9 cellular contexts compared by ENCODE assay signal in genomic region chr3:8324727-8325126, GRCh38.
DNase-seq lines count a peak whose midpoint lies in the region; ATAC-seq and TF ChIP-seq lines count a peak whose summit lies in the region.
"Had no signal": no experiment of that assay in that cellular context is flagged by ENCODE, and none has a peak within 500 bp of the region (broad histone marks: within the 10 kb centered on the region; RNA-seq: fewer than 3 reads in every experiment).

No MANE protein-coding gene starts in this region.

- H3K9me3 Mint-ChIP-seq in GM23338, result peaks cover 10% of the 10 kb centered on the region; the same call in 1 of the 3 replicates
- H3K9me3 Mint-ChIP-seq in activated T-cell treated with anti-CD3 and anti-CD28 coated beads, Interleukin-2, amount 50 U/mL, for 4 hours, result no peaks in the 10 kb centered on the region
- H3K9me3 Mint-ChIP-seq: stimulated activated naive CD8-positive, alpha-beta T cell treated with anti-CD3 and anti-CD28 coated beads, Interleukin-15, Interleukin-2, amounts not matched to agents 100 ng/mL and 50 ng/mL, for 24 hours had no signal

- H3K4me1 ChIP-seq in GM23338 (ENCODE audit: insufficient read depth), result peaks cover 9% of the 10 kb centered on the region
- no peaks in the 10 kb centered on the region for H3K4me1 ChIP-seq in smooth muscle cell (ENCODE audit: low read depth)
- H3K4me1 ChIP-seq in vagina, result no peaks in the 10 kb centered on the region

- no peaks in the 10 kb centered on the region for H3K79me2 ChIP-seq in GM23338 (replicated peaks; ENCODE audit: insufficient read depth)
- H3K79me2 ChIP-seq in smooth muscle cell (ENCODE audit: low read depth), result no peaks in the 10 kb centered on the region

- DNase-seq in GM10248 (ENCODE audit: extremely low spot score) (peak; percentile 29), GM23338 (ENCODE audit: low spot score) (peak; percentile 70), NCI-H345 treated with DMSO at 0.1 percent for 48 hours (lab: John Stamatoyannopoulos, UW; ENCODE audit: unreplicated experiment) (peak; percentile 11), globus pallidus (ENCODE audit: low spot score) (peak; percentile 74), smooth muscle cell (lab: John Stamatoyannopoulos, UW; ENCODE audit: unreplicated experiment) (no peak), RWPE1 (ENCODE audit: low spot score) (no peak), vagina (ENCODE audit: extremely low spot score in 2 of 2) (no peak)
- DNase-seq in activated T-cell treated with anti-CD3 and anti-CD28 coated beads, Interleukin-2, amount 50 U/mL, for 4 hours, result peak; percentile 20

- CTCF ChIA-PET in GM10248 (lab: Yijun Ruan, JAX), result interaction anchor here (0.7 to 7.0 kb wide), 8 partner anchors 9 to 91 kb away, joined by 3 to 68 read pairs (median 4); no protein-coding TSS in a partner anchor
- CTCF ChIA-PET in RWPE1 (lab: Yijun Ruan, JAX), result interaction anchor here (0.6 kb wide), 1 partner anchor 92 kb away, joined by 3 read pairs; no protein-coding TSS in a partner anchor

- H3K27ac Mint-ChIP-seq in GM23338, result no peak overlapping the region
- H3K27ac Mint-ChIP-seq: stimulated activated naive CD8-positive, alpha-beta T cell treated with anti-CD3 and anti-CD28 coated beads, Interleukin-15, Interleukin-2, amounts not matched to agents 100 ng/mL and 50 ng/mL, for 24 hours had no signal

- no peak overlapping the region for H3K9ac ChIP-seq in smooth muscle cell (ENCODE audit: low read depth)

- ATAC-seq in GM23338, result peak; percentile 96
- peak in 1 of 2 donors; percentile 65 for ATAC-seq in activated T-cell treated with anti-CD3 and anti-CD28 coated beads, Interleukin-2, amount 50 U/mL, for 4 hours

- H3K36me3 ChIP-seq in GM23338 (ENCODE audit: insufficient read depth) (0 out of 2 replicates have a peak, but pooled peaks cover 3% of the 10 kb centered on the region), smooth muscle cell (ENCODE audit: low read depth) (no peaks in the 10 kb centered on the region), vagina (no peaks in the 10 kb centered on the region)

- H3K4me1 Mint-ChIP-seq in GM23338, result no peaks in the 10 kb centered on the region; the same call in 2 of the 3 replicates
- peaks cover 23% of the 10 kb centered on the region for H3K4me1 Mint-ChIP-seq in activated T-cell treated with anti-CD3 and anti-CD28 coated beads, Interleukin-2, amount 50 U/mL, for 4 hours (ENCODE audit: low read depth)

- no peaks in the 10 kb centered on the region for H4K20me1 ChIP-seq in GM23338 (replicated peaks; ENCODE audit: insufficient read depth)
- H4K20me1 ChIP-seq in smooth muscle cell (ENCODE audit: low read depth), result no peaks in the 10 kb centered on the region

- no peak overlapping the region for H2AFZ ChIP-seq in GM23338
- H2AFZ ChIP-seq in smooth muscle cell (ENCODE audit: low read depth), result no peak overlapping the region

- H3K27me3 ChIP-seq in GM23338 (ENCODE audit: insufficient read depth) (no peaks in the 10 kb centered on the region), smooth muscle cell (ENCODE audit: low read depth) (no peaks in the 10 kb centered on the region), vagina (no peaks in the 10 kb centered on the region)

- TF ChIP-seq CTCF in GM10248 (IDR thresholded peaks at IDR 0.05; ENCODE audit: control extremely low read depth, extremely low read depth, low read depth, missing control alignments) (peak; percentile 27), GM23338 (conservative IDR thresholded peaks at IDR 0.05; ENCODE audit: low read depth in 2 of 2) (peak; percentile 72 to 83), smooth muscle cell (IDR thresholded peaks at IDR 0.05; ENCODE audit: borderline replicate concordance, insufficient read depth, poor library complexity, severe bottlenecking) (peak; percentile 53), RWPE1 (conservative IDR thresholded peaks at IDR 0.05; ENCODE audit: low read depth) (no peak), vagina (IDR thresholded peaks at IDR 0.05) (no peak)

- intact Hi-C loops in vagina (cut with DNase I), result no loop called here

- H3K4me3 Mint-ChIP-seq in GM23338, result no peak overlapping the region
- H3K4me3 Mint-ChIP-seq in activated T-cell treated with anti-CD3 and anti-CD28 coated beads, Interleukin-2, amount 50 U/mL, for 4 hours, result no peak overlapping the region
- H3K4me3 Mint-ChIP-seq: stimulated activated naive CD8-positive, alpha-beta T cell treated with anti-CD3 and anti-CD28 coated beads, Interleukin-15, Interleukin-2, amounts not matched to agents 100 ng/mL and 50 ng/mL, for 24 hours had no signal

- peaks cover 2% of the 10 kb centered on the region for H3K27me3 Mint-ChIP-seq in GM23338 (ENCODE audit: insufficient read depth, low read depth, poor library complexity)
- H3K27me3 Mint-ChIP-seq in activated T-cell treated with anti-CD3 and anti-CD28 coated beads, Interleukin-2, amount 50 U/mL, for 4 hours (ENCODE audit: low read depth), result no peaks in the 10 kb centered on the region
- H3K27me3 Mint-ChIP-seq: stimulated activated naive CD8-positive, alpha-beta T cell treated with anti-CD3 and anti-CD28 coated beads, Interleukin-15, Interleukin-2, amounts not matched to agents 100 ng/mL and 50 ng/mL, for 24 hours had no signal

- no peaks in the 10 kb centered on the region for H3F3A ChIP-seq in GM23338 (replicated peaks; ENCODE audit: low read depth)
- H3F3A ChIP-seq in smooth muscle cell (ENCODE audit: low read depth), result no peaks in the 10 kb centered on the region

- H3K9me3 ChIP-seq in smooth muscle cell (replicated peaks; ENCODE audit: low read depth) (no peaks in the 10 kb centered on the region), vagina (no peaks in the 10 kb centered on the region)

- peaks cover 2% of the 10 kb centered on the region; the same call in 1 of the 3 replicates for H3K36me3 Mint-ChIP-seq in GM23338 (ENCODE audit: low read depth)
- H3K36me3 Mint-ChIP-seq in activated T-cell treated with anti-CD3 and anti-CD28 coated beads, Interleukin-2, amount 50 U/mL, for 4 hours (ENCODE audit: insufficient read depth), result no peaks in the 10 kb centered on the region

- H3K27ac ChIP-seq in GM23338 (ENCODE audit: low read depth), result no peak overlapping the region
- no peak overlapping the region for H3K27ac ChIP-seq in smooth muscle cell (ENCODE audit: low read depth)
- H3K27ac ChIP-seq in RWPE1, result no peak overlapping the region
- H3K27ac ChIP-seq in vagina, result no peak overlapping the region

- 82% methylated on average over 3 of the region's 3 CpGs for WGBS in smooth muscle cell (ENCODE audit: low lambda C conversion rate)

- H3K9me2 ChIP-seq in GM23338 (ENCODE audit: insufficient read depth), result no peaks in the 10 kb centered on the region

- H3K4me3 ChIP-seq in GM23338 (no peak overlapping the region), smooth muscle cell (no peak overlapping the region), vagina (no peak overlapping the region)

- POLR2A ChIA-PET in GM10248 (lab: Yijun Ruan, JAX) (no interaction called here), RWPE1 (lab: Yijun Ruan, JAX; ENCODE audit: low non-redundant PET) (no interaction called here)

- TF ChIP-seq POLR2A in vagina (IDR thresholded peaks at IDR 0.05), result no peak

- no peak overlapping the region for H3K4me2 ChIP-seq in GM23338
- no peak overlapping the region for H3K4me2 ChIP-seq in smooth muscle cell

TF ChIP-seq in GM23338, 12 proteins besides CTCF, POLR2A, EP300 and RAD21:
- TF ChIP-seq ZNF114 (CRISPR knock-in tag; IDR thresholded peaks at IDR 0.05), result no peak
- TF ChIP-seq REST (IDR thresholded peaks at IDR 0.05; ENCODE audit: unreplicated experiment), result no peak
- TF ChIP-seq ZNF331 (CRISPR knock-in tag; IDR thresholded peaks at IDR 0.05; ENCODE audit: low read depth), result 0 out of 2 replicates have a peak, but pooled peaks have one; percentile 16
- TF ChIP-seq STAT1 (IDR thresholded peaks at IDR 0.05; ENCODE audit: unreplicated experiment), result no peak

Comparison
In these comparisons a context has a peak if more than half of its experiments do, and no peak if none do; other contexts are left out.
1. DNase-seq: peak in GM10248 (single experiment), GM23338 (single experiment), NCI-H345 treated with DMSO at 0.1 percent for 48 hours (single experiment), activated T-cell treated with anti-CD3 and anti-CD28 coated beads, Interleukin-2, amount 50 U/mL, for 4 hours (single experiment) and globus pallidus (single experiment); none in smooth muscle cell (single experiment), RWPE1 (single experiment) and vagina (0 of 2).
2. CTCF ChIP-seq: peak in GM10248 (single experiment), GM23338 (2 of 2) and smooth muscle cell (single experiment); none in RWPE1 (single experiment) and vagina (0 of 3).